In genomic region chr12:122951979-122952892, GRCh38 we compare ENCODE assay signal across 8 cellular contexts. TPM values are rescaled to one million over a fixed set of nuclear protein-coding genes. Genes with fewer than 3 reads are reported as not detected.
DNase-seq lines count a peak whose midpoint lies in the region; ATAC-seq and TF ChIP-seq lines count a peak whose summit lies in the region.

No MANE protein-coding gene starts in this region.

- H3K27ac ChIP-seq in right lobe of liver, result no peak overlapping the region

- peak overlapping the region; percentile 22 for H3K27ac Mint-ChIP-seq in chondrocyte (ENCODE audit: unreplicated experiment)

- TF ChIP-seq POLR2A in right lobe of liver (IDR thresholded peaks at IDR 0.05), result no peak

- no peaks in the 10 kb centered on the region for H3K4me1 ChIP-seq in right lobe of liver

- no peaks in the 10 kb centered on the region for H3K36me3 ChIP-seq in right lobe of liver

- TF ChIP-seq CTCF in GM12801 (IDR thresholded peaks at IDR 0.05; ENCODE audit: extremely low read depth, insufficient read length) (peak; percentile 29), chondrocyte (IDR thresholded peaks at IDR 0.05) (peak; percentile 95), right lobe of liver (IDR thresholded peaks at IDR 0.05) (peak; percentile 82 to 97 (median 93))

- no peak overlapping the region for H3K4me3 ChIP-seq in right lobe of liver

- no peak overlapping the region for H3K4me3 Mint-ChIP-seq in chondrocyte (ENCODE audit: unreplicated experiment)

- 71% methylated on average over 8 of the region's 12 CpGs for WGBS in right lobe of liver (ENCODE audit: insufficient coverage, low coverage, low lambda C conversion rate, missing lambda C conversion rate)

- H3K36me3 Mint-ChIP-seq in chondrocyte (ENCODE audit: low read depth), result peaks cover 3% of the 10 kb centered on the region

- H3K4me1 Mint-ChIP-seq in chondrocyte (ENCODE audit: low read depth), result peaks cover 16% of the 10 kb centered on the region

- intact Hi-C loops in right lobe of liver (cut with DNase I), result loop anchor here (5.0 to 10.0 kb wide), 3 partner anchors 95 to 160 kb away; no protein-coding TSS in a partner anchor

- no peaks in the 10 kb centered on the region for H3K9me3 ChIP-seq in right lobe of liver

- ATAC-seq in HG02759 (IDR thresholded peaks at IDR 0.05; ENCODE audit: unreplicated experiment), result peak; percentile 69
- peak; percentile 97 to 99 (median 98) for ATAC-seq in right lobe of liver

- DNase-seq in NCI-H2196 (lab: John Stamatoyannopoulos, UW; ENCODE audit: unreplicated experiment), result peak; percentile 69
- DNase-seq in activated CD4-positive, alpha-beta T cell treated with anti-CD3 and anti-CD28 coated beads for 24 hours (ENCODE audit: low read depth in 2 of 2), result peak; percentile 58 to 66
- DNase-seq in chondrocyte (ENCODE audit: low spot score), result no peak
- DNase-seq in right lobe of liver, result peak; percentile 78 to 83 (median 83)
- peak; percentile 45 to 59 (median 57) for DNase-seq in stimulated activated CD4-positive, alpha-beta T cell treated with anti-CD3 and anti-CD28 coated beads, TNF-alpha, amount 100 ng/mL, for 4 hours (ENCODE audit: low read depth in 3 of 3)
- DNase-seq in NCI-H187 treated with DMSO at 0.1 percent for 48 hours (lab: John Stamatoyannopoulos, UW), result no peak

- H3K27me3 ChIP-seq in right lobe of liver, result no peaks in the 10 kb centered on the region

- no peaks in the 10 kb centered on the region for H3K9me3 Mint-ChIP-seq in chondrocyte (ENCODE audit: low read depth)

- H3K27me3 Mint-ChIP-seq in chondrocyte (ENCODE audit: low read depth), result no peaks in the 10 kb centered on the region

RNA-seq across cellular contexts. Expression of gene ABCB9, which starts 14.0 kb away (rescaled TPM):
- 12.9 to 21.6 TPM (median 14.2 TPM) in 3 replicates for total RNA-seq in chondrocyte
- total RNA-seq in right lobe of liver, result 1 to 10 TPM in 2 of 6 experiments, under 1 TPM in 4; 0.48 to 1.4 (median 0.94) TPM

RNA-seq across cellular contexts. Expression of gene OGFOD2, which starts 22.8 kb away (rescaled TPM):
- total RNA-seq in chondrocyte (12.0 to 13.7 TPM (median 13.5 TPM) in 3 replicates), right lobe of liver (10 to 100 TPM in 5 of 6 experiments, 1 to 10 TPM in 1; 9.9 to 18.8 (median 14.1) TPM)

RNA-seq across cellular contexts. Expression of gene ARL6IP4, which starts 28.2 kb away (rescaled TPM):
- 145 to 165 TPM (median 146 TPM) in 3 replicates for total RNA-seq in chondrocyte
- 100 to 1,000 TPM in 5 of 6 experiments, 10 to 100 TPM in 1; 84.7 to 146 (median 110) TPM for total RNA-seq in right lobe of liver

RNA-seq across cellular contexts. Expression of gene VPS37B, which starts 56.3 kb away (rescaled TPM):
- total RNA-seq in chondrocyte, result 17.4 to 25.3 TPM (median 24.4 TPM) in 3 replicates
- 1 to 10 TPM; 5.2 to 6.7 (median 6.0) TPM for total RNA-seq in right lobe of liver

Comparison
In these comparisons a context has a peak if more than half of its experiments do, and no peak if none do; other contexts are left out.
1. CTCF ChIP-seq: peak in every context shown above with its lines; median percentile 95 in chondrocyte; 93 in right lobe of liver; 29 in GM12801.
2. DNase-seq: peak in NCI-H2196 (single experiment), activated CD4-positive, alpha-beta T cell treated with anti-CD3 and anti-CD28 coated beads for 24 hours (2 of 2), right lobe of liver (3 of 3) and stimulated activated CD4-positive, alpha-beta T cell treated with anti-CD3 and anti-CD28 coated beads, TNF-alpha, amount 100 ng/mL, for 4 hours (3 of 3); none in chondrocyte (single experiment) and NCI-H187 treated with DMSO at 0.1 percent for 48 hours (single experiment).